16 cellular contexts compared by ENCODE assay signal in genomic region chr6:15986027-15986629, GRCh38.
DNase-seq lines count a peak whose midpoint lies in the region; ATAC-seq and TF ChIP-seq lines count a peak whose summit lies in the region.
"Had no signal": no experiment of that assay in that cellular context is flagged by ENCODE, and none has a peak within 500 bp of the region (broad histone marks: within the 10 kb centered on the region; RNA-seq: fewer than 3 reads in every experiment).

No MANE protein-coding gene starts in this region.

- no peak overlapping the region for H3K4me3 Mint-ChIP-seq in activated T-cell treated with anti-CD3 and anti-CD28 coated beads, Interleukin-2, amount 50 U/mL, for 72 hours
- no peak overlapping the region for H3K4me3 Mint-ChIP-seq in endothelial cell (ENCODE audit: unreplicated experiment)
- H3K4me3 Mint-ChIP-seq: CD8-positive, alpha-beta memory T cell; H9; IgD-negative memory B cell had no signal

- H3K4me1 Mint-ChIP-seq in activated T-cell treated with anti-CD3 and anti-CD28 coated beads, Interleukin-2, amount 50 U/mL, for 72 hours (ENCODE audit: low read depth), result peaks cover 36% of the 10 kb centered on the region
- peaks cover 28% of the 10 kb centered on the region for H3K4me1 Mint-ChIP-seq in endothelial cell (ENCODE audit: unreplicated experiment)
- H3K4me1 Mint-ChIP-seq: CD8-positive, alpha-beta memory T cell; IgD-negative memory B cell had no signal

- H3K27ac Mint-ChIP-seq in activated T-cell treated with anti-CD3 and anti-CD28 coated beads, Interleukin-2, amount 50 U/mL, for 72 hours, result peak overlapping the region; percentile 14
- peak overlapping the region; percentile 9 for H3K27ac Mint-ChIP-seq in endothelial cell (ENCODE audit: unreplicated experiment)
- H3K27ac Mint-ChIP-seq: H9, IgD-negative memory B cell had no signal

- H3K27me3 Mint-ChIP-seq in activated T-cell treated with anti-CD3 and anti-CD28 coated beads, Interleukin-2, amount 50 U/mL, for 72 hours (ENCODE audit: low read depth), result peaks cover 16% of the 10 kb centered on the region
- no peaks in the 10 kb centered on the region for H3K27me3 Mint-ChIP-seq in endothelial cell (ENCODE audit: unreplicated experiment)
- H3K27me3 Mint-ChIP-seq: IgD-negative memory B cell had no signal

- H3K9ac ChIP-seq in SK-N-MC (ENCODE audit: insufficient read length), result no peak overlapping the region
- H3K9ac ChIP-seq: GM23248 had no signal

- no peak for TF ChIP-seq CTCF in endothelial cell (IDR thresholded peaks at IDR 0.05; ENCODE audit: unreplicated experiment)

- H3K36me3 Mint-ChIP-seq in activated T-cell treated with anti-CD3 and anti-CD28 coated beads, Interleukin-2, amount 50 U/mL, for 72 hours (ENCODE audit: insufficient read depth in 2 of 2), result no peaks in the 10 kb centered on the region
- no peaks in the 10 kb centered on the region for H3K36me3 Mint-ChIP-seq in endothelial cell (ENCODE audit: low read depth, unreplicated experiment)
- H3K36me3 Mint-ChIP-seq: CD8-positive, alpha-beta memory T cell; IgD-negative memory B cell had no signal

- no peak for DNase-seq in activated T-cell treated with anti-CD3 and anti-CD28 coated beads, Interleukin-2, amount 50 U/mL, for 72 hours
- DNase-seq in activated T-cell treated with anti-CD3 and anti-CD28 coated beads, Interleukin-2, amount 50 U/mL, for 48 hours, result no peak
- DNase-seq in SK-N-MC (ENCODE audit: low read depth, low spot score) (no peak), endothelial cell (ENCODE audit: low spot score) (no peak), MV-4-11 (lab: John Stamatoyannopoulos, UW) (no peak), Right ventricle myocardium inferior (ENCODE audit: missing footprints) (no peak), NCI-H524 treated with DMSO at 0.1 percent for 48 hours (lab: John Stamatoyannopoulos, UW) (no peak), HUDEP-2 (lab: John Stamatoyannopoulos, UW; ENCODE audit: unreplicated experiment in 76 of 76) (no peak)
- DNase-seq: Caco-2; CD8-positive, alpha-beta memory T cell; DND-41; GDM1; GM23248; H9 had no signal

- peak overlapping the region; percentile 79; the same call in 1 of the 2 replicates for H3K27ac ChIP-seq in SK-N-MC
- H3K27ac ChIP-seq: 22Rv1, GM23248 had no signal

- no peaks in the 10 kb centered on the region for H3K9me3 ChIP-seq in SK-N-MC (ENCODE audit: low read depth, low read length)
- H3K9me3 ChIP-seq: Caco-2 had no signal

- intact Hi-C loops in Right ventricle myocardium inferior (cut with DNase I), result no loop called here

- H3K36me3 ChIP-seq in SK-N-MC (ENCODE audit: insufficient read depth, low read length), result no peaks in the 10 kb centered on the region

- ATAC-seq in activated T-cell treated with anti-CD3 and anti-CD28 coated beads, Interleukin-2, amount 50 U/mL, for 72 hours (replicated peaks in 1 of 2), result peak in 1 of 2 donors; percentile 39
- no peak for ATAC-seq in Right ventricle myocardium inferior

- H3K4me3 ChIP-seq in SK-N-MC, result no peak overlapping the region
- H3K4me3 ChIP-seq: GM23248 had no signal

- peaks cover 0 to 2% of the 10 kb centered on the region in 2 donors for H3K9me3 Mint-ChIP-seq in activated T-cell treated with anti-CD3 and anti-CD28 coated beads, Interleukin-2, amount 50 U/mL, for 72 hours
- no peaks in the 10 kb centered on the region for H3K9me3 Mint-ChIP-seq in endothelial cell (ENCODE audit: unreplicated experiment)
- H3K9me3 Mint-ChIP-seq: H9 had no signal
